Comparison of ENCODE assay signal across 10 cellular contexts in genomic region chrX:37745835-37746234, GRCh38. TPM values are rescaled to one million over a fixed set of nuclear protein-coding genes. Genes with fewer than 3 reads are reported as not detected.
DNase-seq lines count a peak whose midpoint lies in the region; ATAC-seq and TF ChIP-seq lines count a peak whose summit lies in the region.
"Had no signal": no experiment of that assay in that cellular context is flagged by ENCODE, and none has a peak within 500 bp of the region (broad histone marks: within the 10 kb centered on the region; RNA-seq: fewer than 3 reads in every experiment).

No MANE protein-coding gene starts in this region.

- peak overlapping the region; percentile 41 for H3K4me3 Mint-ChIP-seq in T-helper 2 cell treated with Interferon-gamma antibody and Interleukin-4, amounts not matched to agents 5 μg/mL and 100 μg/mL, for 36 hours
- H3K4me3 Mint-ChIP-seq in IgD-negative memory B cell: peak overlapping the region in 3 of 4 donors; percentile 4 to 76 (median 55)

- H3K27ac Mint-ChIP-seq in T-helper 2 cell treated with Interferon-gamma antibody and Interleukin-4, amounts not matched to agents 5 μg/mL and 100 μg/mL, for 36 hours: peak overlapping the region; percentile 82
- H3K27ac Mint-ChIP-seq in IgD-negative memory B cell: peak overlapping the region; percentile 4 to 92 (median 23)

- no peak for TF ChIP-seq CTCF in neutrophil (IDR thresholded peaks at IDR 0.05)

- no peaks in the 10 kb centered on the region for H3K9me3 ChIP-seq in neutrophil

- peak overlapping the region; percentile 93 for H3K27ac ChIP-seq in neutrophil
- H3K27ac ChIP-seq: dorsolateral prefrontal cortex had no signal

- peak; percentile 38 for ATAC-seq in HG02642 (IDR thresholded peaks at IDR 0.05; ENCODE audit: poor library complexity, unreplicated experiment)

- peaks cover 12% of the 10 kb centered on the region for H3K4me1 Mint-ChIP-seq in T-helper 2 cell treated with Interferon-gamma antibody and Interleukin-4, amounts not matched to agents 5 μg/mL and 100 μg/mL, for 36 hours (ENCODE audit: low read depth)
- H3K4me1 Mint-ChIP-seq in IgD-negative memory B cell: peaks cover 15 to 25% (median 19%) of the 10 kb centered on the region in 3 donors

- peaks cover 27 to 30% of the 10 kb centered on the region in 2 experiments for H3K4me1 ChIP-seq in neutrophil (ENCODE audit: control insufficient read depth in 1 of 2, insufficient read depth in 1 of 2, low read depth in 1 of 2, low read length in 1 of 2)

- DNase-seq in T-helper 2 cell treated with Interferon-gamma antibody and Interleukin-4, amounts not matched to agents 5 μg/mL and 100 μg/mL, for 36 hours (ENCODE audit: low spot score): no peak
- DNase-seq in T-helper 2 cell: no peak
- no peak for DNase-seq in OCI-M1 (lab: John Stamatoyannopoulos, UW)
- DNase-seq in Ammon's horn (ENCODE audit: low spot score): no peak
- DNase-seq in DMS153 (lab: John Stamatoyannopoulos, UW): no peak

- no peaks in the 10 kb centered on the region for H3K9me3 Mint-ChIP-seq in T-helper 2 cell treated with Interferon-gamma antibody and Interleukin-4, amounts not matched to agents 5 μg/mL and 100 μg/mL, for 36 hours
- no peaks in the 10 kb centered on the region for H3K9me3 Mint-ChIP-seq in IgD-negative memory B cell

- H3K36me3 Mint-ChIP-seq in T-helper 2 cell treated with Interferon-gamma antibody and Interleukin-4, amounts not matched to agents 5 μg/mL and 100 μg/mL, for 36 hours (ENCODE audit: low read depth): no peaks in the 10 kb centered on the region
- no peaks in the 10 kb centered on the region for H3K36me3 Mint-ChIP-seq in IgD-negative memory B cell

- no peaks in the 10 kb centered on the region for H3K36me3 ChIP-seq in neutrophil

- no peaks in the 10 kb centered on the region for H3K27me3 ChIP-seq in neutrophil

- H3K27me3 Mint-ChIP-seq in T-helper 2 cell treated with Interferon-gamma antibody and Interleukin-4, amounts not matched to agents 5 μg/mL and 100 μg/mL, for 36 hours (ENCODE audit: low read depth): peaks cover 18% of the 10 kb centered on the region
- peaks cover 2% of the 10 kb centered on the region for H3K27me3 Mint-ChIP-seq in IgD-negative memory B cell

- H3K4me3 ChIP-seq in neutrophil (ENCODE audit: low read depth in 1 of 2, low read length in 1 of 2): peak overlapping the region in 1 of 2 experiments; percentile 13
- H3K4me3 ChIP-seq: dorsolateral prefrontal cortex, smooth muscle cell had no signal

RNA-seq across cellular contexts. Expression of gene CYBB, which starts 34.0 kb away (rescaled TPM):
- 122 TPM for polyA plus RNA-seq in IgD-negative memory B cell
- polyA plus RNA-seq: smooth muscle cell had no signal
